Comparison of ENCODE assay signal across 10 cellular contexts in genomic region chr7:108308913-108309312, GRCh38.
A peak's percentile ranks its signal among the peaks of the same experiment; 100 is the strongest.
DNase-seq lines count a peak whose midpoint lies in the region; ATAC-seq, FAIRE-seq and TF ChIP-seq lines count a peak whose summit lies in the region.
"Had no signal": no experiment of that assay in that cellular context is flagged by ENCODE, and none has a peak within 500 bp of the region (broad histone marks: within the 10 kb centered on the region; RNA-seq: fewer than 3 reads in every experiment).

No MANE protein-coding gene starts in this region.

- H3K4me1 Mint-ChIP-seq in stimulated activated effector memory CD8-positive, alpha-beta T cell treated with anti-CD3 and anti-CD28 coated beads, Interleukin-12 subunit alpha, Interleukin-12 subunit beta, amount 100 ng/mL, for 72 hours = no peaks in the 10 kb centered on the region

- ATAC-seq in GM21360 (IDR thresholded peaks at IDR 0.05; ENCODE audit: unreplicated experiment) (peak; percentile 48), HG03520 (IDR thresholded peaks at IDR 0.05; ENCODE audit: unreplicated experiment) (peak; percentile 63), HG03457 (IDR thresholded peaks at IDR 0.05; ENCODE audit: unreplicated experiment) (no peak)
- peak; percentile 72 for ATAC-seq in stimulated activated effector memory CD8-positive, alpha-beta T cell treated with anti-CD3 and anti-CD28 coated beads, Interleukin-12 subunit alpha, Interleukin-12 subunit beta, amount 100 ng/mL, for 72 hours

- in situ Hi-C loops in HAP-1 (cut with MboI; ENCODE audit: low sequenced_read_pairs) = no loop called here

- H3K4me3 ChIP-seq in epithelial cell of proximal tubule (ENCODE audit: low read depth, low read length) (no peak overlapping the region), HAP-1 (no peak overlapping the region), MM.1S (ENCODE audit: low read length) (no peak overlapping the region)
- H3K4me3 ChIP-seq: prostate gland had no signal

- H3K27ac Mint-ChIP-seq in stimulated activated effector memory CD8-positive, alpha-beta T cell treated with anti-CD3 and anti-CD28 coated beads, Interleukin-12 subunit alpha, Interleukin-12 subunit beta, amount 100 ng/mL, for 72 hours = no peak overlapping the region
- H3K27ac Mint-ChIP-seq: T-helper 2 cell treated with Interferon-gamma antibody and Interleukin-4, amounts not matched to agents 5 μg/mL and 100 μg/mL, for 36 hours had no signal

- H3K9ac ChIP-seq in MM.1S (ENCODE audit: low read length) = no peak overlapping the region

- no peak overlapping the region for H3K27ac ChIP-seq in MM.1S (ENCODE audit: low read length)
- H3K27ac ChIP-seq: prostate gland had no signal

- TF ChIP-seq CTCF in epithelial cell of proximal tubule (conservative IDR thresholded peaks at IDR 0.05; ENCODE audit: low read depth, low read length) = no peak
- TF ChIP-seq CTCF in MM.1S (IDR thresholded peaks at IDR 0.05; ENCODE audit: low read length) = no peak

- no peak for FAIRE-seq in frontal cortex (lab: Jason Lieb, UNC)

- H3K4me2 ChIP-seq in MM.1S (ENCODE audit: low read depth, low read length) = no peak overlapping the region

- H3K79me2 ChIP-seq in MM.1S (ENCODE audit: low read length) = no peaks in the 10 kb centered on the region

- H4K20me1 ChIP-seq in MM.1S (ENCODE audit: insufficient read depth, low read length) = no peaks in the 10 kb centered on the region

- DNase-seq in epithelial cell of proximal tubule (ENCODE audit: low read depth) (peak; percentile 95), HAP-1 (ENCODE audit: low spot score in 2 of 2) (no peak), MM.1S (no peak), frontal cortex (ENCODE audit: low spot score in 2 of 2) (no peak)
- DNase-seq in stimulated activated effector memory CD8-positive, alpha-beta T cell treated with anti-CD3 and anti-CD28 coated beads, Interleukin-12 subunit alpha, Interleukin-12 subunit beta, amount 100 ng/mL, for 72 hours (ENCODE audit: low spot score in 2 of 2) = no peak

- H3K9me2 ChIP-seq in MM.1S (replicated peaks; ENCODE audit: insufficient read depth, low read length) = no peaks in the 10 kb centered on the region; the same call in 1 of the 2 replicates

- no peaks in the 10 kb centered on the region for H3K9me3 Mint-ChIP-seq in stimulated activated effector memory CD8-positive, alpha-beta T cell treated with anti-CD3 and anti-CD28 coated beads, Interleukin-12 subunit alpha, Interleukin-12 subunit beta, amount 100 ng/mL, for 72 hours
- H3K9me3 Mint-ChIP-seq: T-helper 2 cell treated with Interferon-gamma antibody and Interleukin-4, amounts not matched to agents 5 μg/mL and 100 μg/mL, for 36 hours had no signal

- H3K9me3 ChIP-seq in HAP-1 (no peaks in the 10 kb centered on the region), MM.1S (replicated peaks; ENCODE audit: insufficient read depth, low read length) (no peaks in the 10 kb centered on the region)
- H3K9me3 ChIP-seq: prostate gland had no signal

- H3K36me3 ChIP-seq in HAP-1 (replicated peaks) = no peaks in the 10 kb centered on the region
- no peaks in the 10 kb centered on the region for H3K36me3 ChIP-seq in MM.1S (replicated peaks; ENCODE audit: insufficient read depth, low read length)
- H3K36me3 ChIP-seq: prostate gland had no signal

- H2AFZ ChIP-seq in MM.1S (ENCODE audit: low read length) = no peak overlapping the region

- H3K4me1 ChIP-seq in HAP-1 (peaks cover 13% of the 10 kb centered on the region), MM.1S (ENCODE audit: low read length) (no peaks in the 10 kb centered on the region)
- H3K4me1 ChIP-seq: prostate gland had no signal

- H3K36me3 Mint-ChIP-seq in stimulated activated effector memory CD8-positive, alpha-beta T cell treated with anti-CD3 and anti-CD28 coated beads, Interleukin-12 subunit alpha, Interleukin-12 subunit beta, amount 100 ng/mL, for 72 hours = no peaks in the 10 kb centered on the region

- H3K27me3 ChIP-seq in HAP-1 (ENCODE audit: low read depth) (no peaks in the 10 kb centered on the region), MM.1S (replicated peaks; ENCODE audit: insufficient read depth, low read length) (no peaks in the 10 kb centered on the region)

- no peaks in the 10 kb centered on the region for H3F3A ChIP-seq in MM.1S (ENCODE audit: insufficient read depth, low read length)

- H3K4me3 Mint-ChIP-seq in stimulated activated effector memory CD8-positive, alpha-beta T cell treated with anti-CD3 and anti-CD28 coated beads, Interleukin-12 subunit alpha, Interleukin-12 subunit beta, amount 100 ng/mL, for 72 hours = no peak overlapping the region
- H3K4me3 Mint-ChIP-seq: T-helper 2 cell treated with Interferon-gamma antibody and Interleukin-4, amounts not matched to agents 5 μg/mL and 100 μg/mL, for 36 hours had no signal
